ENCODE assay signal across 27 cellular contexts in the genomic region with DNA sequence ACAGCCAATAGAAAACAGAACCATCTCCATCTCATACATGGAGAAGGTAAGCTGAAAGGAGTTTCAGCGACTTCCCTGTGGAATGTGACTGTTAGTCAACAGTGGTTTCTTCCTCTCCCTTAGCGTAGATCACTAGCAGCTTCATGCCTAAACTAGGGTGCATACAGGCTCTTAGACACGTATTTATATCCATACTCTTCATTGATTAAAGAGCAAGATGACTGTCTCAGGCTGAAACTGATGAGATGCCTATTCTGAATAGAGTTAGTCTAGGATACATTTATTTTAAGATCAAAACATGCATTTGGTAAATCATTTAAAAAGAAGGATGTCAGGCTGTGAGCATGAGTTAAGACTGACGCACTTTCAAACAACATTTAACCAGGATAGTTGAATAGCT.
"Had no signal": no experiment of that assay in that cellular context is flagged by ENCODE, and none has a peak within 500 bp of the region (broad histone marks: within the 10 kb centered on the region; RNA-seq: fewer than 3 reads in every experiment).

No MANE protein-coding gene starts in this region.

- H3K9me3 ChIP-seq: ascending aorta had no signal

- H3K27ac ChIP-seq: ascending aorta, cardiac muscle cell had no signal

- H3K4me3 ChIP-seq: ascending aorta, cardiac muscle cell had no signal

- H3K36me3 ChIP-seq: ascending aorta, cardiac muscle cell had no signal

- DNase-seq: activated B cell treated with CpG ODN at 0.5 μM for 24 hours; activated CD4-positive, alpha-beta memory T cell treated with anti-CD3 and anti-CD28 coated beads for 36 hours; activated CD4-positive, alpha-beta T cell treated with anti-CD3 and anti-CD28 coated beads for 4 hours; activated CD4-positive, alpha-beta T cell treated with anti-CD3 and anti-CD28 coated beads, Interleukin-2, amount 10 ng/mL, durations not matched to agents 24 days and 14 days; activated CD4-positive, alpha-beta T cell treated with anti-CD3 and anti-CD28 coated beads, Interleukin-2, amount 50 U/mL, for 1 hour; activated CD4-positive, alpha-beta T cell treated with anti-CD3 and anti-CD28 coated beads, Interleukin-2, amount 50 U/mL, for 4 hours; activated CD4-positive, CD25-positive, alpha-beta regulatory T cell treated with anti-CD3 and anti-CD28 coated beads, Interleukin-2, amount 50 U/mL, for 72 hours; activated CD8-positive, alpha-beta memory T cell treated with anti-CD3 and anti-CD28 coated beads, Interleukin-2, amount 50 U/mL, for 4 hours; activated CD8-positive, alpha-beta T cell treated with anti-CD3 and anti-CD28 coated beads for 36 hours; activated effector memory CD4-positive, alpha-beta T cell treated with anti-CD3 and anti-CD28 coated beads, Interleukin-2, amount 50 U/mL, for 16 hours; activated naive CD4-positive, alpha-beta T cell treated with anti-CD3 and anti-CD28 coated beads, Interleukin-2, amount 10 ng/mL, durations not matched to agents 7 days and 5 days; activated naive CD4-positive, alpha-beta T cell treated with Interleukin-2 at 50 U/mL for 16 hours; activated naive CD8-positive, alpha-beta T cell treated with anti-CD3 and anti-CD28 coated beads, Interleukin-2, amount 10 ng/mL, durations not matched to agents 7 days and 5 days; activated naive CD8-positive, alpha-beta T cell treated with anti-CD3 and anti-CD28 coated beads, Interleukin-2, amount 50 U/mL, for 24 hours; activated T-cell treated with anti-CD3 and anti-CD28 coated beads for 4 hours; activated T-cell treated with anti-CD3 and anti-CD28 coated beads, Interleukin-2, amount 50 U/mL, for 1 hour; activated T-cell treated with anti-CD3 and anti-CD28 coated beads, Interleukin-2, amount 50 U/mL, for 4 hours; activated T-cell treated with anti-CD3 and anti-CD28 coated beads, Interleukin-2, amount 50 U/mL, for 72 hours; amygdala; anterior cingulate cortex; caudate nucleus; SW 1271; T-helper 1 cell; T-helper 2 cell; T-helper 9 cell had no signal

- H3K4me1 ChIP-seq: ascending aorta had no signal

- H3K27me3 ChIP-seq: ascending aorta, cardiac muscle cell had no signal
